ENCODE assay signal across 8 cellular contexts in genomic region chr10:97713828-97714400, GRCh38. TPM values are rescaled to one million over a fixed set of nuclear protein-coding genes. Genes with fewer than 3 reads are reported as not detected.
A peak's percentile ranks its signal among the peaks of the same experiment; 100 is the strongest.
DNase-seq lines count a peak whose midpoint lies in the region; ATAC-seq, FAIRE-seq and TF ChIP-seq lines count a peak whose summit lies in the region.

No MANE protein-coding gene starts in this region.

- DNase-seq in SW480 (ENCODE audit: low spot score) (peak; percentile 78), K562 (ENCODE audit: extremely low read depth in 1 of 4, low spot score in 3 of 4) (peak; percentile 60 to 77 (median 70)), hippocampal formation (lab: John Stamatoyannopoulos, UW) (peak; percentile 21 to 58), retina (peak; percentile 93)

- H3K4me3 ChIP-seq in DOHH2 (ENCODE audit: low read length): peak overlapping the region; percentile 72
- H3K4me3 ChIP-seq in K562: peak overlapping the region; percentile 38

- H3K36me3 ChIP-seq in DOHH2 (ENCODE audit: control insufficient read depth, low read length) (no peaks in the 10 kb centered on the region), K562 (ENCODE audit: control insufficient read depth, insufficient read depth, low read length) (no peaks in the 10 kb centered on the region)

- no peak for FAIRE-seq in K562 (lab: Jason Lieb, UNC)

- CTCF ChIA-PET in K562 (lab: Yijun Ruan, JAX; ENCODE audit: low intra/inter-chr PET ratio): no interaction called here

- peak; percentile 26; the same call in 1 of the 2 replicates for TF ChIP-seq EP300 in Ishikawa (IDR thresholded peaks at IDR 0.05; ENCODE audit: borderline replicate concordance)
- TF ChIP-seq EP300 in K562 (IDR thresholded peaks at IDR 0.05; ENCODE audit: low read length): no peak

- H3F3A ChIP-seq in DOHH2 (ENCODE audit: control insufficient read depth, insufficient read depth): no peaks in the 10 kb centered on the region

- no peaks in the 10 kb centered on the region for H3K9me2 ChIP-seq in DOHH2 (replicated peaks; ENCODE audit: control insufficient read depth, low read length)

- POLR2A ChIA-PET in K562 (lab: Yijun Ruan, JAX): interaction anchor here (0.6 to 1.6 kb wide), 4 partner anchors 10 to 136 kb away, joined by 3 to 7 read pairs (median 3); partner anchors contain the start of gene GOLGA7B

- H3K79me2 ChIP-seq in DOHH2 (ENCODE audit: control insufficient read depth, low read length) (no peaks in the 10 kb centered on the region; the same call in 1 of the 2 replicates), K562 (ENCODE audit: control insufficient read depth, insufficient read depth, low read length) (no peaks in the 10 kb centered on the region; the same call in 2 of the 3 replicates)

- H3K9me1 ChIP-seq in K562 (ENCODE audit: control insufficient read depth, insufficient read depth, low read length): no peaks in the 10 kb centered on the region

- intact Hi-C loops in K562 (cut with micrococcal nuclease): no loop called here

- TF ChIP-seq POLR2A in K562 (conservative IDR thresholded peaks at IDR 0.05): peak; percentile 59

- peaks cover 21% of the 10 kb centered on the region for H3K27me3 ChIP-seq in DOHH2 (ENCODE audit: control insufficient read depth, low read length)
- no peaks in the 10 kb centered on the region for H3K27me3 ChIP-seq in K562 (ENCODE audit: control insufficient read depth in 2 of 2, insufficient read depth in 2 of 2, low read length in 2 of 2)

- H4K20me1 ChIP-seq in DOHH2 (ENCODE audit: control insufficient read depth, insufficient read depth, low read depth, low read length): no peaks in the 10 kb centered on the region; the same call in 1 of the 2 replicates
- H4K20me1 ChIP-seq in K562 (replicated peaks; ENCODE audit: control insufficient read depth, insufficient read depth, low read length): no peaks in the 10 kb centered on the region; the same call in 1 of the 2 replicates

- H3K9me3 ChIP-seq in DOHH2 (ENCODE audit: control insufficient read depth, insufficient read depth, low read length) (no peaks in the 10 kb centered on the region), K562 (replicated peaks; ENCODE audit: control insufficient read depth, insufficient read depth, low read depth, low read length) (no peaks in the 10 kb centered on the region)

- peak overlapping the region; percentile 80 for H3K4me2 ChIP-seq in DOHH2 (ENCODE audit: low read length)
- peak overlapping the region; percentile 71 for H3K4me2 ChIP-seq in K562 (ENCODE audit: insufficient read depth, low read length)

- ATAC-seq in GM21447 (IDR thresholded peaks at IDR 0.05; ENCODE audit: unreplicated experiment): peak; percentile 78
- ATAC-seq in K562: peak; percentile 76
- no peak for ATAC-seq in GM18858 (IDR thresholded peaks at IDR 0.05; ENCODE audit: unreplicated experiment)

- H3K9ac ChIP-seq in K562 (ENCODE audit: insufficient read depth in 1 of 2, low read depth in 2 of 2, low read length in 2 of 2): peak overlapping the region; percentile 49 to 92

- no peak for TF ChIP-seq RAD21 in Ishikawa (IDR thresholded peaks at IDR 0.05; ENCODE audit: low read depth)
- TF ChIP-seq RAD21 in K562 (CRISPR knock-in tag; conservative IDR thresholded peaks at IDR 0.05 in 1 of 2, IDR thresholded peaks at IDR 0.05 in 1 of 2): no peak

- WGBS in K562 (ENCODE audit: insufficient coverage, low coverage, missing lambda C conversion rate): 18% methylated on average over 6 of the region's 69 CpGs

- H3K4me1 ChIP-seq in DOHH2 (ENCODE audit: control insufficient read depth, low read length) (peaks cover 14% of the 10 kb centered on the region), K562 (replicated peaks in 1 of 2; ENCODE audit: control insufficient read depth in 2 of 2, insufficient read depth in 2 of 2, low read length in 2 of 2) (peaks cover 16 to 45% of the 10 kb centered on the region in 2 experiments; a peak in 4 of 5 replicates)

- in situ Hi-C loops in K562 (cut with MboI): no loop called here

- TF ChIP-seq CTCF in DOHH2 (IDR thresholded peaks at IDR 0.05; ENCODE audit: low read depth, low read length, poor library complexity, severe bottlenecking) (peak; percentile 40), K562 (IDR thresholded peaks at IDR 0.05 in 2 of 3, conservative IDR thresholded peaks at IDR 0.05 in 1 of 3; ENCODE audit: insufficient read depth in 2 of 3, low read depth in 1 of 3, low read length in 3 of 3) (peak in 2 of 3 experiments; percentile 17 to 19; a peak in 1 of 6 replicates)

- H2AFZ ChIP-seq in K562 (ENCODE audit: low read depth, low read length): peak overlapping the region; percentile 91

- H3K27ac ChIP-seq in DOHH2 (ENCODE audit: low read depth, low read length) (no peak overlapping the region; the same call in 1 of the 2 replicates), K562 (ENCODE audit: extremely low read depth, low read depth, low read length) (peak overlapping the region; percentile 62; the same call in 2 of the 3 replicates)

- no TSS peak for BruUV-seq in K562 (replicated peaks; lab: Mats Ljungman, UMichigan)

RNA-seq across cellular contexts. Expression of gene MARVELD1, which starts 0.4 kb away (rescaled TPM):
- 10.2 and 12.9 TPM in 2 replicates for total RNA-seq in K562 (2011; cell fraction: chromatin; rRNA removed; ENCODE audit: low replicate concordance)
- 11.7 and 12.0 TPM in 2 replicates for total RNA-seq in K562 (2011; cell fraction: nucleolus; rRNA removed)
- total RNA-seq in K562 (2011; cell fraction: nucleoplasm; rRNA removed): 13.0 and 16.5 TPM in 2 replicates
- total RNA-seq in K562 (2014; rRNA removed): 2.8 and 5.6 TPM in 2 replicates
- total RNA-seq in K562 (2014; rRNA removed; fragmentation: Illumina TruSeq; extraction: Trizol): 4.2 and 5.3 TPM in 2 replicates
- total RNA-seq in K562 (2015; rRNA removed; fragmentation: Illumina TruSeq; extraction: Trizol): 5.7 and 7.1 TPM in 2 replicates
- 9.8 and 9.9 TPM in 2 replicates for total RNA-seq in K562 (2021)
- 9.5 and 14.7 TPM in 2 replicates for polyA plus RNA-seq in K562 (2011; rRNA removed)
- polyA plus RNA-seq in K562 (2011; cell fraction: cytosol; rRNA removed): 12.4 and 14.2 TPM in 2 replicates
- 15.4 and 25.9 TPM in 2 replicates for polyA plus RNA-seq in K562 (2011; cell fraction: nucleus; rRNA removed)
- polyA plus RNA-seq in K562 (2012): 9.1 and 11.3 TPM in 2 replicates
- polyA plus RNA-seq in K562 (2014; fragmentation: Illumina TruSeq; extraction: Trizol): 8.9 and 12.5 TPM in 2 replicates
- 1 to 10 TPM; 2.7 to 3.6 TPM for polyA plus RNA-seq in K562 (2014; fragmentation: Nextera tagmentation; extraction: Ambion mirVana)
- polyA plus RNA-seq in K562 (2014; rRNA removed): 5.3 and 6.5 TPM in 2 replicates
- 4.9 and 7.2 TPM in 2 replicates for polyA minus RNA-seq in K562 (2011; rRNA and poly(A)+ RNA removed)
- 7.1 and 7.8 TPM in 2 replicates for polyA minus RNA-seq in K562 (2011; cell fraction: cytosol; rRNA and poly(A)+ RNA removed)
- polyA minus RNA-seq in K562 (2011; cell fraction: nucleus; rRNA and poly(A)+ RNA removed): 2.6 and 4.8 TPM in 2 replicates

RNA-seq across cellular contexts. Expression of gene ZFYVE27, which starts 23.0 kb away (rescaled TPM):
- 62.2 and 122 TPM in 2 replicates for total RNA-seq in K562 (2011; cell fraction: chromatin; rRNA removed; ENCODE audit: low replicate concordance)
- total RNA-seq in K562 (2011; cell fraction: nucleolus; rRNA removed): 80.7 and 95.2 TPM in 2 replicates
- total RNA-seq in K562 (2011; cell fraction: nucleoplasm; rRNA removed): 68.9 and 79.6 TPM in 2 replicates
- total RNA-seq in K562 (2014; rRNA removed) (15.3 and 16.6 TPM in 2 replicates), K562 (2014; rRNA removed; fragmentation: Illumina TruSeq; extraction: Trizol) (8.8 and 12.5 TPM in 2 replicates), K562 (2015; rRNA removed; fragmentation: Illumina TruSeq; extraction: Trizol) (13.3 and 13.9 TPM in 2 replicates), K562 (2021) (21.4 and 24.0 TPM in 2 replicates)
- polyA plus RNA-seq in K562 (2011; rRNA removed) (21.4 and 22.2 TPM in 2 replicates), K562 (2014; fragmentation: Illumina TruSeq; extraction: Trizol) (15.6 and 16.5 TPM in 2 replicates), K562 (2014; fragmentation: Nextera tagmentation; extraction: Ambion mirVana) (1 to 10 TPM in 1 of 2 experiments, under 1 TPM in 1; 0.81 to 1.2 TPM), K562 (2014; rRNA removed) (21.9 and 24.3 TPM in 2 replicates)
- 18.6 TPM in 2 replicates for polyA plus RNA-seq in K562 (2011; cell fraction: cytosol; rRNA removed)
- polyA plus RNA-seq in K562 (2011; cell fraction: nucleus; rRNA removed): 68.2 and 69.3 TPM in 2 replicates
- polyA plus RNA-seq in K562 (2012): 12.7 and 25.0 TPM in 2 replicates
- polyA minus RNA-seq in K562 (2011; rRNA and poly(A)+ RNA removed): 13.3 TPM in 2 replicates
- polyA minus RNA-seq in K562 (2011; cell fraction: cytosol; rRNA and poly(A)+ RNA removed): 8.4 and 12.6 TPM in 2 replicates
- 23.8 and 27.5 TPM in 2 replicates for polyA minus RNA-seq in K562 (2011; cell fraction: nucleus; rRNA and poly(A)+ RNA removed)

RNA-seq across cellular contexts. Expression of gene AVPI1, which starts 26.9 kb away (rescaled TPM):
- total RNA-seq in K562 (2011; cell fraction: chromatin; rRNA removed; ENCODE audit: low replicate concordance): 0.67 and 5.0 TPM in 2 replicates
- total RNA-seq in K562 (2011; cell fraction: nucleolus; rRNA removed): 4.2 and 4.7 TPM in 2 replicates
- total RNA-seq in K562 (2011; cell fraction: nucleoplasm; rRNA removed): 3.2 and 4.8 TPM in 2 replicates
- total RNA-seq in K562 (2014; rRNA removed) (10.4 and 15.9 TPM in 2 replicates), K562 (2014; rRNA removed; fragmentation: Illumina TruSeq; extraction: Trizol) (3.8 and 4.4 TPM in 2 replicates), K562 (2015; rRNA removed; fragmentation: Illumina TruSeq; extraction: Trizol) (7.4 TPM in 2 replicates), K562 (2021) (9.1 and 10.8 TPM in 2 replicates)
- polyA plus RNA-seq in K562 (2011; rRNA removed) (7.5 and 9.9 TPM in 2 replicates), K562 (2014; fragmentation: Illumina TruSeq; extraction: Trizol) (5.8 and 6.6 TPM in 2 replicates), K562 (2014; fragmentation: Nextera tagmentation; extraction: Ambion mirVana) (1 to 10 TPM in 1 of 2 experiments, under 1 TPM in 1; 0.90 to 1.9 TPM), K562 (2014; rRNA removed) (9.5 and 10.4 TPM in 2 replicates)
- polyA plus RNA-seq in K562 (2011; cell fraction: cytosol; rRNA removed): 10.4 and 19.0 TPM in 2 replicates
- polyA plus RNA-seq in K562 (2011; cell fraction: nucleus; rRNA removed): 4.1 and 5.1 TPM in 2 replicates
- polyA plus RNA-seq in K562 (2012): 7.3 and 8.1 TPM in 2 replicates
- polyA minus RNA-seq in K562 (2011; rRNA and poly(A)+ RNA removed): 3.5 and 4.1 TPM in 2 replicates
- polyA minus RNA-seq in K562 (2011; cell fraction: cytosol; rRNA and poly(A)+ RNA removed): 6.7 and 13.0 TPM in 2 replicates
- polyA minus RNA-seq in K562 (2011; cell fraction: nucleus; rRNA and poly(A)+ RNA removed): 3.0 and 4.2 TPM in 2 replicates

RNA-seq across cellular contexts. Expression of gene SFRP5, which starts 57.9 kb away (rescaled TPM):
- total RNA-seq in K562 (2011; cell fraction: chromatin; rRNA removed; ENCODE audit: low replicate concordance): not detected in 2 replicates
- 0.17 TPM in 1 of 2 replicates, not detected in the other for total RNA-seq in K562 (2011; cell fraction: nucleolus; rRNA removed)
- 0.37 and 0.46 TPM in 2 replicates for total RNA-seq in K562 (2011; cell fraction: nucleoplasm; rRNA removed)
- total RNA-seq in K562 (2014; rRNA removed) (0.08 TPM in 1 of 2 replicates, not detected in the other), K562 (2014; rRNA removed; fragmentation: Illumina TruSeq; extraction: Trizol) (0.07 TPM in 1 of 2 replicates, not detected in the other), K562 (2015; rRNA removed; fragmentation: Illumina TruSeq; extraction: Trizol) (0.11 TPM in 1 of 2 replicates, not detected in the other), K562 (2021) (0.29 and 0.40 TPM in 2 replicates)
- polyA plus RNA-seq in K562 (2011; rRNA removed) (0.18 and 0.68 TPM in 2 replicates), K562 (2014; fragmentation: Illumina TruSeq; extraction: Trizol) (0.10 and 0.12 TPM in 2 replicates), K562 (2014; fragmentation: Nextera tagmentation; extraction: Ambion mirVana) (not detected), K562 (2014; rRNA removed) (0.16 and 0.18 TPM in 2 replicates)
- 0.40 and 0.69 TPM in 2 replicates for polyA plus RNA-seq in K562 (2011; cell fraction: cytosol; rRNA removed)
- 0.11 and 0.24 TPM in 2 replicates for polyA plus RNA-seq in K562 (2011; cell fraction: nucleus; rRNA removed)
- polyA plus RNA-seq in K562 (2012): 0.15 and 0.18 TPM in 2 replicates
- 0.27 TPM in 1 of 2 replicates, not detected in the other for polyA minus RNA-seq in K562 (2011; rRNA and poly(A)+ RNA removed)
- polyA minus RNA-seq in K562 (2011; cell fraction: cytosol; rRNA and poly(A)+ RNA removed): 0.91 TPM in 1 of 2 replicates, not detected in the other
- polyA minus RNA-seq in K562 (2011; cell fraction: nucleus; rRNA and poly(A)+ RNA removed): 0.22 and 0.27 TPM in 2 replicates

Comparison
In these comparisons a context has a peak if more than half of its experiments do, and no peak if none do; other contexts are left out.
1. DNase-seq: peak in every context shown above with its lines; median percentile 93 in retina; 78 in SW480; 70 in K562; 40 in hippocampal formation.